In genomic region chr11:131724436-131724995, GRCh38 we compare ENCODE assay signal across 21 cellular contexts.
A peak's percentile ranks its signal among the peaks of the same experiment; 100 is the strongest.
DNase-seq lines count a peak whose midpoint lies in the region; ATAC-seq and TF ChIP-seq lines count a peak whose summit lies in the region.
"Had no signal": no experiment of that assay in that cellular context is flagged by ENCODE, and none has a peak within 500 bp of the region (broad histone marks: within the 10 kb centered on the region; RNA-seq: fewer than 3 reads in every experiment).

No MANE protein-coding gene starts in this region.

- no peaks in the 10 kb centered on the region for H3K79me1 ChIP-seq in H9 (ENCODE audit: insufficient read depth, low read depth, low read length, poor library complexity, severe bottlenecking)

- no peak overlapping the region for H4K8ac ChIP-seq in H9 (replicated peaks; ENCODE audit: insufficient read length, low read depth, low read length)

- no peak overlapping the region for H2AK5ac ChIP-seq in H9 (ENCODE audit: insufficient read length, low read length)

- H2BK15ac ChIP-seq in H9 (ENCODE audit: low read depth, low read length) = no peak overlapping the region

- DNase-seq in Right ventricle myocardium inferior (ENCODE audit: missing footprints) (peak; percentile 25), heart right ventricle (no peak), WERI-Rb-1 (peak; percentile 12), myocyte (ENCODE audit: low read depth) (peak; percentile 24), H9 (no peak), mucosa of descending colon (no peak), GM20000 (ENCODE audit: low spot score) (no peak)
- no peak for DNase-seq in CD4-positive, alpha-beta T cell
- DNase-seq: Caco-2; DMS79; H7; IMR-90; Karpas-422; MG63; NCI-H1092; NCI-H1930; NCI-H2171 treated with DMSO at 0.1 percent for 48 hours; NCI-H510A; NK-92 treated with Interleukin-12 subunit alpha and Interleukin-12 subunit beta, amount 100 ng/mL, for 24 hours; SIG-M5 had no signal

- H3K36me3 Mint-ChIP-seq in H9 (ENCODE audit: insufficient read depth in 1 of 3, low read depth in 3 of 3) = no peaks in the 10 kb centered on the region; a peak in 1 of 7 replicates
- no peaks in the 10 kb centered on the region for H3K36me3 Mint-ChIP-seq in CD4-positive, alpha-beta T cell (ENCODE audit: low read depth)

- H4K20me1 ChIP-seq in H9 (ENCODE audit: control insufficient read depth, insufficient read depth, insufficient read length) = no peaks in the 10 kb centered on the region

- H3T11ph ChIP-seq in H9 (ENCODE audit: low read length) = no peak overlapping the region

- no peak overlapping the region for H3K4ac ChIP-seq in H9 (ENCODE audit: low read depth, low read length)

- H3K4me1 ChIP-seq in heart right ventricle (no peaks in the 10 kb centered on the region), H9 (ENCODE audit: insufficient read depth, low read length) (no peaks in the 10 kb centered on the region), mucosa of descending colon (ENCODE audit: low read depth) (no peaks in the 10 kb centered on the region)
- H3K4me1 ChIP-seq: Caco-2 had no signal

- ATAC-seq in Right ventricle myocardium inferior (no peak), heart right ventricle (no peak), mucosa of descending colon (no peak)
- ATAC-seq in CD4-positive, alpha-beta T cell (ENCODE audit: poor library complexity) = no peak

- H3K4me3 Mint-ChIP-seq in H9 = no peak overlapping the region
- no peak overlapping the region for H3K4me3 Mint-ChIP-seq in CD4-positive, alpha-beta T cell

- H3K27ac Mint-ChIP-seq in H9 = peak overlapping the region in 1 of 3 experiments; percentile 36; a peak in 1 of 7 replicates
- no peak overlapping the region for H3K27ac Mint-ChIP-seq in CD4-positive, alpha-beta T cell

- H3K14ac ChIP-seq in H9 (ENCODE audit: insufficient read depth, low read length) = no peak overlapping the region

- no peaks in the 10 kb centered on the region for H3K9me3 Mint-ChIP-seq in H9
- peaks cover 2% of the 10 kb centered on the region for H3K9me3 Mint-ChIP-seq in CD4-positive, alpha-beta T cell

- H2BK5ac ChIP-seq in H9 (ENCODE audit: insufficient read length, low read length) = no peak overlapping the region

- H3K4me3 ChIP-seq in heart right ventricle (no peak overlapping the region), WERI-Rb-1 (ENCODE audit: low read depth, low read length) (no peak overlapping the region), mucosa of descending colon (no peak overlapping the region)
- H3K4me3 ChIP-seq: MG63 had no signal

- H2BK20ac ChIP-seq in H9 (ENCODE audit: low read depth, low read length, poor library complexity, severe bottlenecking) = no peak overlapping the region

- H3K18ac ChIP-seq in H9 (ENCODE audit: insufficient read length, low read depth, low read length) = no peak overlapping the region

- H4K5ac ChIP-seq in H9 (ENCODE audit: insufficient read length, low read depth, low read length) = no peak overlapping the region

- H3K27me3 Mint-ChIP-seq in H9 (ENCODE audit: low read depth) = peaks cover 2% of the 10 kb centered on the region; the same call in 1 of the 2 replicates
- H3K27me3 Mint-ChIP-seq in CD4-positive, alpha-beta T cell = no peaks in the 10 kb centered on the region

- H3K9me3 ChIP-seq in heart right ventricle (no peaks in the 10 kb centered on the region), WERI-Rb-1 (ENCODE audit: severe bottlenecking) (no peaks in the 10 kb centered on the region), H9 (ENCODE audit: control insufficient read depth, low read depth, low read length) (no peaks in the 10 kb centered on the region), mucosa of descending colon (no peaks in the 10 kb centered on the region)
- H3K9me3 ChIP-seq in CD4-positive, alpha-beta T cell (ENCODE audit: control insufficient read depth, low read length) = no peaks in the 10 kb centered on the region
- H3K9me3 ChIP-seq: Caco-2, MG63 had no signal

- H3K23me2 ChIP-seq in H9 (ENCODE audit: insufficient read length, low read depth, low read length, poor library complexity, severe bottlenecking) = no peaks in the 10 kb centered on the region

- H2AFZ ChIP-seq in H9 (ENCODE audit: low read length) = no peak overlapping the region

- H3K27me3 ChIP-seq in heart right ventricle = peaks cover 0 to 13% (median 0%) of the 10 kb centered on the region in 7 donors
- no peaks in the 10 kb centered on the region for H3K27me3 ChIP-seq in WERI-Rb-1 (ENCODE audit: insufficient read depth, low read depth, severe bottlenecking)
- H3K27me3 ChIP-seq in H9 (ENCODE audit: insufficient read depth, low read length) = no peaks in the 10 kb centered on the region
- no peaks in the 10 kb centered on the region for H3K27me3 ChIP-seq in CD4-positive, alpha-beta T cell (ENCODE audit: control insufficient read depth, insufficient read depth, low read length)
- H3K27me3 ChIP-seq: MG63 had no signal

- H3K4me1 Mint-ChIP-seq in H9 = peaks cover 2 to 9% of the 10 kb centered on the region in 2 experiments; a peak in 3 of 4 replicates
- H3K4me1 Mint-ChIP-seq in CD4-positive, alpha-beta T cell (ENCODE audit: low read depth) = no peaks in the 10 kb centered on the region

- H4K91ac ChIP-seq in H9 (ENCODE audit: insufficient read length, low read depth, low read length) = no peak overlapping the region

- no peak overlapping the region for H3K4me2 ChIP-seq in H9 (ENCODE audit: insufficient read depth, insufficient read length, low read length)

- H3K27ac ChIP-seq in heart right ventricle (no peak overlapping the region), WERI-Rb-1 (no peak overlapping the region), H9 (ENCODE audit: insufficient read length, low read depth, low read length) (no peak overlapping the region)
- no peak overlapping the region for H3K27ac ChIP-seq in CD4-positive, alpha-beta T cell (ENCODE audit: low read depth, low read length)
- H3K27ac ChIP-seq: C4-2B had no signal

- H3K79me2 ChIP-seq in H9 (ENCODE audit: insufficient read depth, low read length) = no peaks in the 10 kb centered on the region

- CTCF ChIA-PET in CD4-positive, alpha-beta T cell (lab: Charles Lee) = no interaction called here

- no peaks in the 10 kb centered on the region for H3K36me3 ChIP-seq in heart right ventricle
- H3K36me3 ChIP-seq in WERI-Rb-1 = no peaks in the 10 kb centered on the region
- H3K36me3 ChIP-seq in mucosa of descending colon (ENCODE audit: low read depth) = no peaks in the 10 kb centered on the region
- H3K36me3 ChIP-seq: MG63 had no signal

- intact Hi-C loops in Right ventricle myocardium inferior (cut with DNase I) = no loop called here
- intact Hi-C loops in heart right ventricle (cut with DNase I) = no loop called here
- intact Hi-C loops in mucosa of descending colon (cut with DNase I, micrococcal nuclease) = no loop called here
- intact Hi-C loops in CD4-positive, alpha-beta T cell (cut with DNase I, micrococcal nuclease) = no loop called here

- H2BK12ac ChIP-seq in H9 (ENCODE audit: insufficient read length, low read depth, low read length) = no peak overlapping the region

- no peak overlapping the region for H3K23ac ChIP-seq in H9 (ENCODE audit: insufficient read length, low read depth, low read length)

- no peak overlapping the region for H3K56ac ChIP-seq in H9 (ENCODE audit: insufficient read length, low read depth, low read length)

- 87 to 88% methylated on average over 10 of the region's 10 CpGs for WGBS in heart right ventricle, 2 donors
- no CpG with 5 or more reads among the region's 10 CpGs for WGBS in H9 (ENCODE audit: extremely low coverage, insufficient read length, low lambda C conversion rate)

- POLR2A ChIA-PET in CD4-positive, alpha-beta T cell (lab: Charles Lee) = no interaction called here

- H2BK120ac ChIP-seq in H9 (ENCODE audit: low read depth, low read length, poor library complexity, severe bottlenecking) = no peak overlapping the region

- TF ChIP-seq CTCF in heart right ventricle (IDR thresholded peaks at IDR 0.05) = no peak
- TF ChIP-seq CTCF in WERI-Rb-1 (IDR thresholded peaks at IDR 0.05; ENCODE audit: low read depth, low read length) = no peak
- no peak for TF ChIP-seq CTCF in H9 (conservative IDR thresholded peaks at IDR 0.05)
- no peak for TF ChIP-seq CTCF in mucosa of descending colon (IDR thresholded peaks at IDR 0.05)
- no peak for TF ChIP-seq CTCF in CD4-positive, alpha-beta T cell (IDR thresholded peaks at IDR 0.05)
- no peak for TF ChIP-seq CTCF in GM20000 (IDR thresholded peaks at IDR 0.05; ENCODE audit: extremely low read depth, missing control alignments)

- no peak overlapping the region for H3K9ac ChIP-seq in H9 (ENCODE audit: extremely low read depth, insufficient read length, low read length)

Comparison
In these comparisons a context has a peak if more than half of its experiments do, and no peak if none do; other contexts are left out.
1. DNase-seq: peak in Right ventricle myocardium inferior (single experiment), WERI-Rb-1 (single experiment) and myocyte (single experiment); none in heart right ventricle (0 of 2), H9 (single experiment), mucosa of descending colon (0 of 3), CD4-positive, alpha-beta T cell (0 of 10) and GM20000 (single experiment).